ENCODE assay signal across 26 cellular contexts in genomic region chr6:127585123-127585522, GRCh38. TPM values are rescaled to one million over a fixed set of nuclear protein-coding genes. Genes with fewer than 3 reads are reported as not detected.
DNase-seq lines count a peak whose midpoint lies in the region; ATAC-seq, FAIRE-seq and TF ChIP-seq lines count a peak whose summit lies in the region.
"Had no signal": no experiment of that assay in that cellular context is flagged by ENCODE, and none has a peak within 500 bp of the region (broad histone marks: within the 10 kb centered on the region; RNA-seq: fewer than 3 reads in every experiment).

No MANE protein-coding gene starts in this region.

- H3K27ac ChIP-seq in HepG2 (ENCODE audit: extremely low read length, insufficient read depth, low read length) (no peak overlapping the region), right lobe of liver (no peak overlapping the region), K562 (ENCODE audit: extremely low read depth, low read depth, low read length) (no peak overlapping the region), uterus (no peak overlapping the region)
- H3K27ac ChIP-seq: 22Rv1, BLaER1 had no signal

- WGBS in HepG2 (ENCODE audit: low lambda C conversion rate): 44% methylated on average over 2 of the region's 2 CpGs
- WGBS in right lobe of liver (ENCODE audit: insufficient coverage, low coverage, low lambda C conversion rate, missing lambda C conversion rate): 77% methylated on average over 2 of the region's 2 CpGs
- WGBS in K562 (ENCODE audit: insufficient coverage, low coverage, missing lambda C conversion rate): 0% methylated on average over 2 of the region's 2 CpGs

- no peak overlapping the region for H3K4me3 ChIP-seq in HepG2 (replicated peaks in 1 of 3; ENCODE audit: insufficient read depth in 1 of 3, low read depth in 2 of 3, low read length in 3 of 3)
- no peak overlapping the region for H3K4me3 ChIP-seq in right lobe of liver
- no peak overlapping the region for H3K4me3 ChIP-seq in K562
- no peak overlapping the region for H3K4me3 ChIP-seq in uterus
- H3K4me3 ChIP-seq: BLaER1 had no signal

- no peaks in the 10 kb centered on the region for H4K20me1 ChIP-seq in HepG2 (ENCODE audit: insufficient read depth, low read length)
- H4K20me1 ChIP-seq in K562 (replicated peaks; ENCODE audit: control insufficient read depth, insufficient read depth, low read length): no peaks in the 10 kb centered on the region
- H4K20me1 ChIP-seq: BLaER1 had no signal

- H2AFZ ChIP-seq in HepG2 (ENCODE audit: low read length) (no peak overlapping the region), K562 (ENCODE audit: low read depth, low read length) (no peak overlapping the region)

- in situ Hi-C loops in HepG2 (cut with HindIII; ENCODE audit: extremely low pct_ligation_motif_present, low pct_unique_long_range_greater_than_20kb) (no loop called here), K562 (cut with MboI) (no loop called here)

- H3K27me3 ChIP-seq in HepG2 (ENCODE audit: control insufficient read depth in 1 of 2, insufficient read depth in 2 of 2, low read length in 2 of 2) (no peaks in the 10 kb centered on the region), right lobe of liver (no peaks in the 10 kb centered on the region), K562 (ENCODE audit: control insufficient read depth in 2 of 2, insufficient read depth in 2 of 2, low read length in 2 of 2) (no peaks in the 10 kb centered on the region), uterus (no peaks in the 10 kb centered on the region)
- H3K27me3 ChIP-seq: BE2C, BLaER1 had no signal

- CTCF ChIA-PET in HepG2 (lab: Yijun Ruan, JAX; ENCODE audit: low intra/inter-chr PET ratio, low total read pairs) (no interaction called here), K562 (lab: Yijun Ruan, JAX; ENCODE audit: low intra/inter-chr PET ratio) (no interaction called here)

- TF ChIP-seq RAD21 in HepG2 (CRISPR knock-in tag; IDR thresholded peaks at IDR 0.05) (no peak), K562 (CRISPR knock-in tag; conservative IDR thresholded peaks at IDR 0.05 in 1 of 2, IDR thresholded peaks at IDR 0.05 in 1 of 2) (no peak)

- FAIRE-seq in HepG2 (lab: Jason Lieb, UNC): no peak
- no peak for FAIRE-seq in K562 (lab: Jason Lieb, UNC)
- FAIRE-seq in frontal cortex (lab: Jason Lieb, UNC): peak; percentile 42
- FAIRE-seq: GM12891 had no signal

- BruUV-seq in HepG2 (replicated peaks; lab: Mats Ljungman, UMichigan): no TSS peak
- BruUV-seq in K562 (replicated peaks; lab: Mats Ljungman, UMichigan): no TSS peak

- H3K36me3 ChIP-seq in HepG2 (replicated peaks in 1 of 2; ENCODE audit: control insufficient read depth in 1 of 2, insufficient read depth in 2 of 2, low read length in 2 of 2) (no peaks in the 10 kb centered on the region), right lobe of liver (no peaks in the 10 kb centered on the region), K562 (ENCODE audit: control insufficient read depth, insufficient read depth, low read length) (no peaks in the 10 kb centered on the region), uterus (no peaks in the 10 kb centered on the region)
- H3K36me3 ChIP-seq: BE2C, BLaER1 had no signal

- H3K9me3 ChIP-seq in HepG2 (ENCODE audit: low read length) (no peaks in the 10 kb centered on the region), right lobe of liver (no peaks in the 10 kb centered on the region), K562 (replicated peaks; ENCODE audit: control insufficient read depth, insufficient read depth, low read depth, low read length) (no peaks in the 10 kb centered on the region), uterus (no peaks in the 10 kb centered on the region)
- H3K9me3 ChIP-seq: BE2C, BLaER1 had no signal

- intact Hi-C loops in HepG2 (cut with micrococcal nuclease; ENCODE audit: unreplicated experiment) (no loop called here), right lobe of liver (cut with DNase I) (no loop called here), K562 (cut with micrococcal nuclease) (no loop called here), uterus (cut with DNase I; ENCODE audit: low total_unique reads) (no loop called here)

- ATAC-seq in HepG2 (no peak), right lobe of liver (no peak), K562 (no peak), GM19023 (IDR thresholded peaks at IDR 0.05; ENCODE audit: unreplicated experiment) (no peak)

- POLR2A ChIA-PET in HepG2 (lab: Yijun Ruan, JAX): no interaction called here
- POLR2A ChIA-PET in K562 (lab: Yijun Ruan, JAX): no interaction called here

- no peaks in the 10 kb centered on the region for H3K9me1 ChIP-seq in K562 (ENCODE audit: control insufficient read depth, insufficient read depth, low read length)

- no peak for TF ChIP-seq POLR2A in HepG2 (IDR thresholded peaks at IDR 0.05; ENCODE audit: insufficient read depth in 1 of 2, low read depth in 2 of 2, low read length in 2 of 2)
- TF ChIP-seq POLR2A in right lobe of liver (IDR thresholded peaks at IDR 0.05): no peak
- TF ChIP-seq POLR2A in K562 (conservative IDR thresholded peaks at IDR 0.05): no peak
- no peak for TF ChIP-seq POLR2A in uterus (IDR thresholded peaks at IDR 0.05)

- peaks cover 5% of the 10 kb centered on the region; the same call in 1 of the 2 replicates for H3K4me1 ChIP-seq in HepG2 (ENCODE audit: insufficient read depth, low read length)
- H3K4me1 ChIP-seq in right lobe of liver: no peaks in the 10 kb centered on the region
- H3K4me1 ChIP-seq in K562 (replicated peaks in 1 of 2; ENCODE audit: control insufficient read depth in 2 of 2, insufficient read depth in 2 of 2, low read length in 2 of 2): no peaks in the 10 kb centered on the region
- H3K4me1 ChIP-seq in uterus: no peaks in the 10 kb centered on the region
- H3K4me1 ChIP-seq: BE2C, BLaER1 had no signal

- no peak overlapping the region for H3K9ac ChIP-seq in HepG2 (ENCODE audit: insufficient read depth, low read depth, low read length)
- H3K9ac ChIP-seq in K562 (ENCODE audit: insufficient read depth in 1 of 2, low read depth in 2 of 2, low read length in 2 of 2): no peak overlapping the region
- H3K9ac ChIP-seq: BLaER1 had no signal

- no peak for TF ChIP-seq EP300 in HepG2 (IDR thresholded peaks at IDR 0.05; ENCODE audit: low read depth in 2 of 2, low read length in 2 of 2)
- TF ChIP-seq EP300 in HepG2 (CRISPR knock-in tag; IDR thresholded peaks at IDR 0.05; ENCODE audit: borderline replicate concordance): no peak
- no peak for TF ChIP-seq EP300 in K562 (IDR thresholded peaks at IDR 0.05; ENCODE audit: low read length)

- TF ChIP-seq CTCF in HepG2 (CRISPR knock-in tag; IDR thresholded peaks at IDR 0.05) (no peak), right lobe of liver (IDR thresholded peaks at IDR 0.05) (no peak), K562 (IDR thresholded peaks at IDR 0.05 in 2 of 3, conservative IDR thresholded peaks at IDR 0.05 in 1 of 3; ENCODE audit: insufficient read depth in 2 of 3, low read depth in 1 of 3, low read length in 3 of 3) (no peak), uterus (IDR thresholded peaks at IDR 0.05) (no peak)

- no peak overlapping the region for H3K4me2 ChIP-seq in HepG2 (ENCODE audit: low read depth, low read length)
- H3K4me2 ChIP-seq in K562 (ENCODE audit: insufficient read depth, low read length): no peak overlapping the region
- H3K4me2 ChIP-seq: BLaER1 had no signal

- no peak for DNase-seq in HepG2 (ENCODE audit: low spot score)
- DNase-seq in right lobe of liver: no peak
- no peak for DNase-seq in K562 (ENCODE audit: extremely low read depth in 1 of 4, low spot score in 3 of 4)
- no peak for DNase-seq in frontal cortex (ENCODE audit: low spot score in 2 of 2)
- DNase-seq in GM03348 (ENCODE audit: low spot score): no peak
- no peak for DNase-seq in uterus
- DNase-seq: ACHN; BE2C; C1 segment of cervical spinal cord; CD4-positive, alpha-beta memory T cell; CD4-positive, CD25-positive, alpha-beta regulatory T cell; CD8-positive, alpha-beta memory T cell; COR-L47; DMS 273 treated with DMSO at 0.1 percent for 48 hours; DMS153; DMS53; DMS79; DND-41; EL; GF-D8 had no signal

- H3K79me2 ChIP-seq in HepG2 (ENCODE audit: insufficient read depth, low read length): no peaks in the 10 kb centered on the region
- H3K79me2 ChIP-seq in K562 (ENCODE audit: control insufficient read depth, insufficient read depth, low read length): no peaks in the 10 kb centered on the region

RNA-seq across cellular contexts. Expression of gene C6orf58, which starts 8.1 kb away (rescaled TPM):
- not detected in 2 replicates for total RNA-seq in HepG2 (2016; rRNA removed; fragmentation: Illumina TruSeq; extraction: Trizol)
- not detected in 2 replicates for total RNA-seq in HepG2 (2016; cell fraction: cytosol; rRNA removed; fragmentation: Illumina TruSeq; extraction: Trizol; ENCODE audit: low read depth)
- total RNA-seq in HepG2 (2016; cell fraction: insoluble cytoplasmic fraction; rRNA removed; fragmentation: Illumina TruSeq; extraction: Trizol): not detected in 2 replicates
- not detected in 2 replicates for total RNA-seq in HepG2 (2016; cell fraction: membrane; rRNA removed; fragmentation: Illumina TruSeq; extraction: Trizol)
- not detected in 2 replicates for total RNA-seq in HepG2 (2016; cell fraction: nucleus; rRNA removed; fragmentation: Illumina TruSeq; extraction: Trizol)
- polyA plus RNA-seq in HepG2 (2011; rRNA removed): not detected in 2 replicates
- polyA plus RNA-seq in HepG2 (2011; cell fraction: cytosol; rRNA removed): not detected in 2 replicates
- polyA plus RNA-seq in HepG2 (2011; cell fraction: nucleus; rRNA removed): not detected in 2 replicates
- polyA plus RNA-seq in HepG2 (2012): not detected in 2 replicates
- polyA plus RNA-seq in HepG2 (2016; cell fraction: cytosol; fragmentation: Illumina TruSeq; extraction: Trizol; ENCODE audit: low read depth): not detected in 2 replicates
- polyA plus RNA-seq in HepG2 (2016; cell fraction: insoluble cytoplasmic fraction; fragmentation: Illumina TruSeq; extraction: Trizol; ENCODE audit: low read depth): 0.21 TPM in 1 of 2 replicates, not detected in the other
- 0.16 TPM in 1 of 2 replicates, not detected in the other for polyA plus RNA-seq in HepG2 (2016; cell fraction: membrane; fragmentation: Illumina TruSeq; extraction: Trizol; ENCODE audit: low read depth)
- polyA plus RNA-seq in HepG2 (2016; cell fraction: nucleus; fragmentation: Illumina TruSeq; extraction: Trizol; ENCODE audit: insufficient read depth, low read depth): not detected in 2 replicates
- not detected in 2 replicates for polyA minus RNA-seq in HepG2 (2011; rRNA and poly(A)+ RNA removed; ENCODE audit: low replicate concordance)
- polyA minus RNA-seq in HepG2 (2011; cell fraction: cytosol; rRNA and poly(A)+ RNA removed): not detected in 2 replicates
- polyA minus RNA-seq in HepG2 (2011; cell fraction: nucleus; rRNA and poly(A)+ RNA removed): not detected in 2 replicates
- total RNA-seq in right lobe of liver: not detected
- not detected in 2 replicates for total RNA-seq in K562 (2011; cell fraction: chromatin; rRNA removed; ENCODE audit: low replicate concordance)
- not detected in 2 replicates for total RNA-seq in K562 (2011; cell fraction: nucleolus; rRNA removed)
- total RNA-seq in K562 (2011; cell fraction: nucleoplasm; rRNA removed): not detected in 2 replicates
- not detected in 2 replicates for total RNA-seq in K562 (2014; rRNA removed)
- not detected in 2 replicates for total RNA-seq in K562 (2014; rRNA removed; fragmentation: Illumina TruSeq; extraction: Trizol)
- not detected in 2 replicates for total RNA-seq in K562 (2015; rRNA removed; fragmentation: Illumina TruSeq; extraction: Trizol)
- not detected in 2 replicates for total RNA-seq in K562 (2021)
- not detected in 2 replicates for polyA plus RNA-seq in K562 (2011; rRNA removed)
- not detected in 2 replicates for polyA plus RNA-seq in K562 (2011; cell fraction: cytosol; rRNA removed)
- polyA plus RNA-seq in K562 (2011; cell fraction: nucleus; rRNA removed): not detected in 2 replicates
- not detected in 2 replicates for polyA plus RNA-seq in K562 (2012)
- polyA plus RNA-seq in K562 (2014; fragmentation: Illumina TruSeq; extraction: Trizol): not detected in 2 replicates
- polyA plus RNA-seq in K562 (2014; fragmentation: Nextera tagmentation; extraction: Ambion mirVana): under 1 TPM in 1 of 2 experiments, not detected in 1; 0.04 TPM
- polyA plus RNA-seq in K562 (2014; rRNA removed): not detected in 2 replicates
- not detected in 2 replicates for polyA minus RNA-seq in K562 (2011; rRNA and poly(A)+ RNA removed)
- not detected in 2 replicates for polyA minus RNA-seq in K562 (2011; cell fraction: cytosol; rRNA and poly(A)+ RNA removed)
- not detected in 2 replicates for polyA minus RNA-seq in K562 (2011; cell fraction: nucleus; rRNA and poly(A)+ RNA removed)
- 1.6 TPM for total RNA-seq in frontal cortex
- total RNA-seq in uterus: under 1 TPM in 1 of 4 donors, not detected in 3; 0.28 TPM
- total RNA-seq: CD4-positive, alpha-beta memory T cell; CD4-positive, CD25-positive, alpha-beta regulatory T cell; CD8-positive, alpha-beta memory T cell; G401 had no signal
- polyA plus RNA-seq: CD14-positive monocyte; CD4-positive, CD25-positive, alpha-beta regulatory T cell; CD8-positive, alpha-beta memory T cell had no signal

Comparison
In these comparisons a context has a peak if more than half of its experiments do, and no peak if none do; other contexts are left out.
1. Of the 241 proteins assayed by ChIP-seq in both HepG2 and K562: peak only in HepG2: none; only in K562: NFIC; in both: none; in neither: 240.